1 cellular context compared by ENCODE assay signal in the genomic region with DNA sequence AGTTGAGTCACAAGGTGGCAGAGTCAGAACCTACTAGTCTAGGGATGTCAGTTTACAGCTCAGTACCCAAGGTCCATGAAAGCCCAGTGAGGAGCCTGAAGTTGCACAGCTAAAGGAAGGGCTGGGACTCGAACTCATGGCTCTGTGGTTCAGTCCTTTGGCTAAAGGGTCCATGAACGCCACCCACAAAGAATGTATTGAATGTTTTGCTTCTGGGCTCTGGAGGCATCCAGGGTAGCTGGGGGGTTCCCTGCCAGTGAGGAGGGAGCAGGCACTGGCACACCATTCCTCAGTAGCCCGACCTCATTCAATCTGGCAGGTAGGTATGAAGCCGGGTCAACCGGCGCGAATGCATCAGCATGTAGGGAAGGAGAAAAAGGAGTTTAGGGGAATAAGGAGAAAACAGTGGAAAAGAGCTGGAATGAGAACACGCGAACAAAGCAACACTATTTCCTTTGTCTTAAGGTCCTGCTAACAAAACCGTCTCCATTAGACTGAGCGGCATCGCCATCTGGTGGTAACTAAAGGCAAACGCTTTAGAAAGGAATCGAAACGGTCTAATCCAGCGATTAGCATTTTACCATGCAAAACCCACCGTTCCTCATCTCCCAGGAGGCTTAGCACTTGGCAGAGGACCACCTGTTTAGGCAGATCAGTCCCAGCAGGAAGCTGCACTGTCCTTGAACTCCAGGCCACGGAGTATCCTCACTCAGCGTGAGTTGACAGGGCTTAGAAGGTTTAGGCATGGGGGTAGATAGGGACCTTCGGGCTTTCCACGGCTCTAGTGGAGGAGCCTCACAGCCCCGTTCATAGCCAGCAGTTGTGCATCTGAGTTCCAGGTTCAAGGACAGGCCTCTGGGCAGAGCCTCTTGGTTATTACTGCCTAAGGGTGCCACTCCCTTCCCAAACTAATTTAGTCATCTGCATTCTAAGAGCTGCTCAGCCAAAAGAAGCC.
TF ChIP-seq lines count a peak whose summit lies in the region.

No MANE protein-coding gene starts in this region.

TF ChIP-seq in K562, 482 proteins besides CTCF, POLR2A, EP300 and RAD21 (continued from another document and continues in another):
- TF ChIP-seq, protein P1, sequence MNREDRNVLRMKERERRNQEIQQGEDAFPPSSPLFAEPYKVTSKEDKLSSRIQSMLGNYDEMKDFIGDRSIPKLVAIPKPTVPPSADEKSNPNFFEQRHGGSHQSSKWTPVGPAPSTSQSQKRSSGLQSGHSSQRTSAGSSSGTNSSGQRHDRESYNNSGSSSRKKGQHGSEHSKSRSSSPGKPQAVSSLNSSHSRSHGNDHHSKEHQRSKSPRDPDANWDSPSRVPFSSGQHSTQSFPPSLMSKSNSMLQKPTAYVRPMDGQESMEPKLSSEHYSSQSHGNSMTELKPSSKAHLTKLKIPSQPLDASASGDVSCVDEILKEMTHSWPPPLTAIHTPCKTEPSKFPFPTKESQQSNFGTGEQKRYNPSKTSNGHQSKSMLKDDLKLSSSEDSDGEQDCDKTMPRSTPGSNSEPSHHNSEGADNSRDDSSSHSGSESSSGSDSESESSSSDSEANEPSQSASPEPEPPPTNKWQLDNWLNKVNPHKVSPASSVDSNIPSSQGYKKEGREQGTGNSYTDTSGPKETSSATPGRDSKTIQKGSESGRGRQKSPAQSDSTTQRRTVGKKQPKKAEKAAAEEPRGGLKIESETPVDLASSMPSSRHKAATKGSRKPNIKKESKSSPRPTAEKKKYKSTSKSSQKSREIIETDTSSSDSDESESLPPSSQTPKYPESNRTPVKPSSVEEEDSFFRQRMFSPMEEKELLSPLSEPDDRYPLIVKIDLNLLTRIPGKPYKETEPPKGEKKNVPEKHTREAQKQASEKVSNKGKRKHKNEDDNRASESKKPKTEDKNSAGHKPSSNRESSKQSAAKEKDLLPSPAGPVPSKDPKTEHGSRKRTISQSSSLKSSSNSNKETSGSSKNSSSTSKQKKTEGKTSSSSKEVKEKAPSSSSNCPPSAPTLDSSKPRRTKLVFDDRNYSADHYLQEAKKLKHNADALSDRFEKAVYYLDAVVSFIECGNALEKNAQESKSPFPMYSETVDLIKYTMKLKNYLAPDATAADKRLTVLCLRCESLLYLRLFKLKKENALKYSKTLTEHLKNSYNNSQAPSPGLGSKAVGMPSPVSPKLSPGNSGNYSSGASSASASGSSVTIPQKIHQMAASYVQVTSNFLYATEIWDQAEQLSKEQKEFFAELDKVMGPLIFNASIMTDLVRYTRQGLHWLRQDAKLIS (CRISPR knock-in tag; IDR thresholded peaks at IDR 0.05) = no peak
- TF ChIP-seq ZNF586 (CRISPR knock-in tag; conservative IDR thresholded peaks at IDR 0.05) = no peak
- no peak for TF ChIP-seq ZNF644 (tag; IDR thresholded peaks at IDR 0.05; ENCODE audit: low read depth)
- no peak for TF ChIP-seq HNRNPL (IDR thresholded peaks at IDR 0.05; ENCODE audit: low read depth, low read length)
- TF ChIP-seq COPS2 (conservative IDR thresholded peaks at IDR 0.05) = no peak
- no peak for TF ChIP-seq ZBTB17 (CRISPR knock-in tag; IDR thresholded peaks at IDR 0.05)
- 0 out of 2 replicates have a peak, but pooled peaks have one; percentile 48 for TF ChIP-seq ADNP (tag; IDR thresholded peaks at IDR 0.05)
- peak; percentile 82; the same call in 1 of the 2 replicates for TF ChIP-seq KAT7 (CRISPR knock-in tag; IDR thresholded peaks at IDR 0.05; ENCODE audit: borderline replicate concordance)
- TF ChIP-seq, protein P2, sequence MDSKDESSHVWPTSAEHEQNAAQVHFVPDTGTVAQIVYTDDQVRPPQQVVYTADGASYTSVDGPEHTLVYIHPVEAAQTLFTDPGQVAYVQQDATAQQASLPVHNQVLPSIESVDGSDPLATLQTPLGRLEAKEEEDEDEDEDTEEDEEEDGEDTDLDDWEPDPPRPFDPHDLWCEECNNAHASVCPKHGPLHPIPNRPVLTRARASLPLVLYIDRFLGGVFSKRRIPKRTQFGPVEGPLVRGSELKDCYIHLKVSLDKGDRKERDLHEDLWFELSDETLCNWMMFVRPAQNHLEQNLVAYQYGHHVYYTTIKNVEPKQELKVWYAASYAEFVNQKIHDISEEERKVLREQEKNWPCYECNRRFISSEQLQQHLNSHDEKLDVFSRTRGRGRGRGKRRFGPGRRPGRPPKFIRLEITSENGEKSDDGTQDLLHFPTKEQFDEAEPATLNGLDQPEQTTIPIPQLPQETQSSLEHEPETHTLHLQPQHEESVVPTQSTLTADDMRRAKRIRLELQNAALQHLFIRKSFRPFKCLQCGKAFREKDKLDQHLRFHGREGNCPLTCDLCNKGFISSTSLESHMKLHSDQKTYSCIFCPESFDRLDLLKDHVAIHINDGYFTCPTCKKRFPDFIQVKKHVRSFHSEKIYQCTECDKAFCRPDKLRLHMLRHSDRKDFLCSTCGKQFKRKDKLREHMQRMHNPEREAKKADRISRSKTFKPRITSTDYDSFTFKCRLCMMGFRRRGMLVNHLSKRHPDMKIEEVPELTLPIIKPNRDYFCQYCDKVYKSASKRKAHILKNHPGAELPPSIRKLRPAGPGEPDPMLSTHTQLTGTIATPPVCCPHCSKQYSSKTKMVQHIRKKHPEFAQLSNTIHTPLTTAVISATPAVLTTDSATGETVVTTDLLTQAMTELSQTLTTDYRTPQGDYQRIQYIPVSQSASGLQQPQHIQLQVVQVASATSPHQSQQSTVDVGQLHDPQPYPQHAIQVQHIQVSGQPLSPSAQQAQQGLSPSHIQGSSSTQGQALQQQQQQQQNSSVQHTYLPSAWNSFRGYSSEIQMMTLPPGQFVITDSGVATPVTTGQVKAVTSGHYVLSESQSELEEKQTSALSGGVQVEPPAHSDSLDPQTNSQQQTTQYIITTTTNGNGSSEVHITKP (IDR thresholded peaks at IDR 0.05; ENCODE audit: partially characterized antibody) = no peak
- no peak for TF ChIP-seq HNRNPK (IDR thresholded peaks at IDR 0.05; ENCODE audit: low read depth, low read length, poor library complexity, severe bottlenecking)
- no peak for TF ChIP-seq ZNF77 (CRISPR knock-in tag; IDR thresholded peaks at IDR 0.05)
- TF ChIP-seq, protein P3, sequence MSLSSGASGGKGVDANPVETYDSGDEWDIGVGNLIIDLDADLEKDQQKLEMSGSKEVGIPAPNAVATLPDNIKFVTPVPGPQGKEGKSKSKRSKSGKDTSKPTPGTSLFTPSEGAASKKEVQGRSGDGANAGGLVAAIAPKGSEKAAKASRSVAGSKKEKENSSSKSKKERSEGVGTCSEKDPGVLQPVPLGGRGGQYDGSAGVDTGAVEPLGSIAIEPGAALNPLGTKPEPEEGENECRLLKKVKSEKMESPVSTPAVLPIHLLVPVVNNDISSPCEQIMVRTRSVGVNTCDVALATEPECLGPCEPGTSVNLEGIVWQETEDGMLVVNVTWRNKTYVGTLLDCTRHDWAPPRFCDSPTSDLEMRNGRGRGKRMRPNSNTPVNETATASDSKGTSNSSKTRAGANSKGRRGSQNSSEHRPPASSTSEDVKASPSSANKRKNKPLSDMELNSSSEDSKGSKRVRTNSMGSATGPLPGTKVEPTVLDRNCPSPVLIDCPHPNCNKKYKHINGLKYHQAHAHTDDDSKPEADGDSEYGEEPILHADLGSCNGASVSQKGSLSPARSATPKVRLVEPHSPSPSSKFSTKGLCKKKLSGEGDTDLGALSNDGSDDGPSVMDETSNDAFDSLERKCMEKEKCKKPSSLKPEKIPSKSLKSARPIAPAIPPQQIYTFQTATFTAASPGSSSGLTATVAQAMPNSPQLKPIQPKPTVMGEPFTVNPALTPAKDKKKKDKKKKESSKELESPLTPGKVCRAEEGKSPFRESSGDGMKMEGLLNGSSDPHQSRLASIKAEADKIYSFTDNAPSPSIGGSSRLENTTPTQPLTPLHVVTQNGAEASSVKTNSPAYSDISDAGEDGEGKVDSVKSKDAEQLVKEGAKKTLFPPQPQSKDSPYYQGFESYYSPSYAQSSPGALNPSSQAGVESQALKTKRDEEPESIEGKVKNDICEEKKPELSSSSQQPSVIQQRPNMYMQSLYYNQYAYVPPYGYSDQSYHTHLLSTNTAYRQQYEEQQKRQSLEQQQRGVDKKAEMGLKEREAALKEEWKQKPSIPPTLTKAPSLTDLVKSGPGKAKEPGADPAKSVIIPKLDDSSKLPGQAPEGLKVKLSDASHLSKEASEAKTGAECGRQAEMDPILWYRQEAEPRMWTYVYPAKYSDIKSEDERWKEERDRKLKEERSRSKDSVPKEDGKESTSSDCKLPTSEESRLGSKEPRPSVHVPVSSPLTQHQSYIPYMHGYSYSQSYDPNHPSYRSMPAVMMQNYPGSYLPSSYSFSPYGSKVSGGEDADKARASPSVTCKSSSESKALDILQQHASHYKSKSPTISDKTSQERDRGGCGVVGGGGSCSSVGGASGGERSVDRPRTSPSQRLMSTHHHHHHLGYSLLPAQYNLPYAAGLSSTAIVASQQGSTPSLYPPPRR (CRISPR knock-in tag; IDR thresholded peaks at IDR 0.05; ENCODE audit: borderline replicate concordance) = peak; percentile 80; the same call in 1 of the 2 replicates
- TF ChIP-seq, protein P4, sequence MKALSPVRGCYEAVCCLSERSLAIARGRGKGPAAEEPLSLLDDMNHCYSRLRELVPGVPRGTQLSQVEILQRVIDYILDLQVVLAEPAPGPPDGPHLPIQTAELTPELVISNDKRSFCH (CRISPR knock-in tag; IDR thresholded peaks at IDR 0.05) = no peak
- TF ChIP-seq, protein P4 (tag; IDR thresholded peaks at IDR 0.05) = no peak
- TF ChIP-seq, protein P5, sequence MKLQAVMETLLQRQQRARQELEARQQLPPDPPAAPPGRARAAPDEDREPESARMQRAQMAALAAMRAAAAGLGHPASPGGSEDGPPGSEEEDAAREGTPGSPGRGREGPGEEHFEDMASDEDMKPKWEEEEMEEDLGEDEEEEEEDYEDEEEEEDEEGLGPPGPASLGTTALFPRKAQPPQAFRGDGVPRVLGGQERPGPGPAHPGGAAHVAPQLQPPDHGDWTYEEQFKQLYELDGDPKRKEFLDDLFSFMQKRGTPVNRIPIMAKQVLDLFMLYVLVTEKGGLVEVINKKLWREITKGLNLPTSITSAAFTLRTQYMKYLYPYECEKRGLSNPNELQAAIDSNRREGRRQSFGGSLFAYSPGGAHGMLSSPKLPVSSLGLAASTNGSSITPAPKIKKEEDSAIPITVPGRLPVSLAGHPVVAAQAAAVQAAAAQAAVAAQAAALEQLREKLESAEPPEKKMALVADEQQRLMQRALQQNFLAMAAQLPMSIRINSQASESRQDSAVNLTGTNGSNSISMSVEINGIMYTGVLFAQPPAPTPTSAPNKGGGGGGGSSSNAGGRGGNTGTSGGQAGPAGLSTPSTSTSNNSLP (IDR thresholded peaks at IDR 0.05; ENCODE audit: borderline replicate concordance, low read depth, low read length) = peak; percentile 86; the same call in 1 of the 2 replicates
- TF ChIP-seq, protein P6, sequence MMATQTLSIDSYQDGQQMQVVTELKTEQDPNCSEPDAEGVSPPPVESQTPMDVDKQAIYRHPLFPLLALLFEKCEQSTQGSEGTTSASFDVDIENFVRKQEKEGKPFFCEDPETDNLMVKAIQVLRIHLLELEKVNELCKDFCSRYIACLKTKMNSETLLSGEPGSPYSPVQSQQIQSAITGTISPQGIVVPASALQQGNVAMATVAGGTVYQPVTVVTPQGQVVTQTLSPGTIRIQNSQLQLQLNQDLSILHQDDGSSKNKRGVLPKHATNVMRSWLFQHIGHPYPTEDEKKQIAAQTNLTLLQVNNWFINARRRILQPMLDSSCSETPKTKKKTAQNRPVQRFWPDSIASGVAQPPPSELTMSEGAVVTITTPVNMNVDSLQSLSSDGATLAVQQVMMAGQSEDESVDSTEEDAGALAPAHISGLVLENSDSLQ (IDR thresholded peaks at IDR 0.05) = no peak
- TF ChIP-seq, protein P7, sequence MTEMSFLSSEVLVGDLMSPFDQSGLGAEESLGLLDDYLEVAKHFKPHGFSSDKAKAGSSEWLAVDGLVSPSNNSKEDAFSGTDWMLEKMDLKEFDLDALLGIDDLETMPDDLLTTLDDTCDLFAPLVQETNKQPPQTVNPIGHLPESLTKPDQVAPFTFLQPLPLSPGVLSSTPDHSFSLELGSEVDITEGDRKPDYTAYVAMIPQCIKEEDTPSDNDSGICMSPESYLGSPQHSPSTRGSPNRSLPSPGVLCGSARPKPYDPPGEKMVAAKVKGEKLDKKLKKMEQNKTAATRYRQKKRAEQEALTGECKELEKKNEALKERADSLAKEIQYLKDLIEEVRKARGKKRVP (CRISPR knock-in tag; IDR thresholded peaks at IDR 0.05) = peak; percentile 38; the same call in 1 of the 2 replicates
- TF ChIP-seq GATAD2A (IDR thresholded peaks at IDR 0.05) = no peak
- TF ChIP-seq SMAD4 (CRISPR knock-in tag; conservative IDR thresholded peaks at IDR 0.05) = peak; percentile 41
- 0 out of 2 replicates have a peak, but pooled peaks have one; percentile 68 for TF ChIP-seq ERF (CRISPR knock-in tag; IDR thresholded peaks at IDR 0.05)
- TF ChIP-seq, protein P8, sequence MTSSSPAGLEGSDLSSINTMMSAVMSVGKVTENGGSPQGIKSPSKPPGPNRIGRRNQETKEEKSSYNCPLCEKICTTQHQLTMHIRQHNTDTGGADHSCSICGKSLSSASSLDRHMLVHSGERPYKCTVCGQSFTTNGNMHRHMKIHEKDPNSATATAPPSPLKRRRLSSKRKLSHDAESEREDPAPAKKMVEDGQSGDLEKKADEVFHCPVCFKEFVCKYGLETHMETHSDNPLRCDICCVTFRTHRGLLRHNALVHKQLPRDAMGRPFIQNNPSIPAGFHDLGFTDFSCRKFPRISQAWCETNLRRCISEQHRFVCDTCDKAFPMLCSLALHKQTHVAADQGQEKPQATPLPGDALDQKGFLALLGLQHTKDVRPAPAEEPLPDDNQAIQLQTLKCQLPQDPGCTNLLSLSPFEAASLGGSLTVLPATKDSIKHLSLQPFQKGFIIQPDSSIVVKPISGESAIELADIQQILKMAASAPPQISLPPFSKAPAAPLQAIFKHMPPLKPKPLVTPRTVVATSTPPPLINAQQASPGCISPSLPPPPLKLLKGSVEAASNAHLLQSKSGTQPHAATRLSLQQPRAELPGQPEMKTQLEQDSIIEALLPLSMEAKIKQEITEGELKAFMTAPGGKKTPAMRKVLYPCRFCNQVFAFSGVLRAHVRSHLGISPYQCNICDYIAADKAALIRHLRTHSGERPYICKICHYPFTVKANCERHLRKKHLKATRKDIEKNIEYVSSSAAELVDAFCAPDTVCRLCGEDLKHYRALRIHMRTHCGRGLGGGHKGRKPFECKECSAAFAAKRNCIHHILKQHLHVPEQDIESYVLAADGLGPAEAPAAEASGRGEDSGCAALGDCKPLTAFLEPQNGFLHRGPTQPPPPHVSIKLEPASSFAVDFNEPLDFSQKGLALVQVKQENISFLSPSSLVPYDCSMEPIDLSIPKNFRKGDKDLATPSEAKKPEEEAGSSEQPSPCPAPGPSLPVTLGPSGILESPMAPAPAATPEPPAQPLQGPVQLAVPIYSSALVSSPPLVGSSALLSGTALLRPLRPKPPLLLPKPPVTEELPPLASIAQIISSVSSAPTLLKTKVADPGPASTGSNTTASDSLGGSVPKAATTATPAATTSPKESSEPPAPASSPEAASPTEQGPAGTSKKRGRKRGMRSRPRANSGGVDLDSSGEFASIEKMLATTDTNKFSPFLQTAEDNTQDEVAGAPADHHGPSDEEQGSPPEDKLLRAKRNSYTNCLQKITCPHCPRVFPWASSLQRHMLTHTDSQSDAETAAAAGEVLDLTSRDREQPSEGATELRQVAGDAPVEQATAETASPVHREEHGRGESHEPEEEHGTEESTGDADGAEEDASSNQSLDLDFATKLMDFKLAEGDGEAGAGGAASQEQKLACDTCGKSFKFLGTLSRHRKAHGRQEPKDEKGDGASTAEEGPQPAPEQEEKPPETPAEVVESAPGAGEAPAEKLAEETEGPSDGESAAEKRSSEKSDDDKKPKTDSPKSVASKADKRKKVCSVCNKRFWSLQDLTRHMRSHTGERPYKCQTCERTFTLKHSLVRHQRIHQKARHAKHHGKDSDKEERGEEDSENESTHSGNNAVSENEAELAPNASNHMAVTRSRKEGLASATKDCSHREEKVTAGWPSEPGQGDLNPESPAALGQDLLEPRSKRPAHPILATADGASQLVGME (CRISPR knock-in tag; IDR thresholded peaks at IDR 0.05) = no peak
